ENCODE assay signal across 8 cellular contexts in the genomic region with DNA sequence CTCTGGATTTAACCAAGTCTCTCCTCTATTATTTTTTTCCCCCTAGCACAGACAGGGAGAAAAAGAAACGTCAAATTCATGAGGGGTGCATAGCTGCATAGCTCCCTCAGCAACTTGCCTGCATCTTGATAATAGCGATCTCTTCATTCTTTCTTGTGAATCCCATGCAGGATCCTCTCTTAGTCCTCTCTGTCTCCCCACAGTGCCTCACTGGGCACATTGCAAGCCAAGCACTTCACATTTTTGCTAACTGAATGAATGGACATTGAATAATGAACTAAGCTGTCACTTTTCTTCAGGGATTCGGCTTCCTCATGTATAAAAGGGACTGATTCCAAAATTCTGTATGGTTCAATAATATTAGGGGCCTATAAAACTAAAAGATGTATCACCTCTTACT. TPM values are rescaled to one million over a fixed set of nuclear protein-coding genes. Genes with fewer than 3 reads are reported as not detected.
A peak's percentile ranks its signal among the peaks of the same experiment; 100 is the strongest.
DNase-seq lines count a peak whose midpoint lies in the region; ATAC-seq, FAIRE-seq and TF ChIP-seq lines count a peak whose summit lies in the region.

No MANE protein-coding gene starts in this region.

- no peak for ATAC-seq in activated CD8-positive, alpha-beta T cell treated with anti-CD3 and anti-CD28 coated beads for 36 hours
- no peak for ATAC-seq in GM18867 (IDR thresholded peaks at IDR 0.05; ENCODE audit: unreplicated experiment)
- no peak for ATAC-seq in stimulated activated naive CD8-positive, alpha-beta T cell treated with anti-CD3 and anti-CD28 coated beads, Interleukin-15, amount 100 ng/mL, for 72 hours
- no peak for ATAC-seq in natural killer cell treated with Interleukin-12 subunit alpha and Interleukin-12 subunit beta and Interleukin-15 and Interleukin-18, amount 100 ng/mL, for 72 hours

- intact Hi-C loops in endothelial cell of umbilical vein (cut with micrococcal nuclease): loop anchor here (1.0 to 10.0 kb wide), 4 partner anchors 27 to 472 kb away; no protein-coding TSS in a partner anchor
- intact Hi-C loops in activated CD8-positive, alpha-beta T cell treated with anti-CD3 and anti-CD28 coated beads for 36 hours (cut with micrococcal nuclease): no loop called here

- CTCF ChIA-PET in endothelial cell of umbilical vein (lab: Charles Lee): interaction anchor here (0.7 to 3.9 kb wide), 58 partner anchors 9 to 474 kb away, joined by 3 to 177 read pairs (median 6); a partner anchor contains a TSS
- CTCF ChIA-PET in activated CD8-positive, alpha-beta T cell treated with anti-CD3 and anti-CD28 coated beads for 36 hours (lab: Charles Lee): interaction anchor here (0.6 kb wide), 1 partner anchor 11 kb away, joined by 3 read pairs; no protein-coding TSS in a partner anchor

- no peaks in the 10 kb centered on the region for H3K36me3 Mint-ChIP-seq in activated CD8-positive, alpha-beta T cell treated with anti-CD3 and anti-CD28 coated beads for 36 hours (ENCODE audit: low read depth)
- no peaks in the 10 kb centered on the region for H3K36me3 Mint-ChIP-seq in natural killer cell treated with Interleukin-12 subunit alpha and Interleukin-12 subunit beta and Interleukin-15 and Interleukin-18, amount 100 ng/mL, for 72 hours

- H3K27ac Mint-ChIP-seq in activated CD8-positive, alpha-beta T cell treated with anti-CD3 and anti-CD28 coated beads for 36 hours: no peak overlapping the region
- H3K27ac Mint-ChIP-seq in stimulated activated naive CD8-positive, alpha-beta T cell treated with anti-CD3 and anti-CD28 coated beads, Interleukin-15, amount 100 ng/mL, for 72 hours: no peak overlapping the region
- no peak overlapping the region for H3K27ac Mint-ChIP-seq in natural killer cell treated with Interleukin-12 subunit alpha and Interleukin-12 subunit beta and Interleukin-15 and Interleukin-18, amount 100 ng/mL, for 72 hours

- no peaks in the 10 kb centered on the region for H3K9me3 ChIP-seq in endothelial cell of umbilical vein (replicated peaks; ENCODE audit: control insufficient read depth, insufficient read depth, low read length)
- H3K9me3 ChIP-seq in neural cell (ENCODE audit: low read length): no peaks in the 10 kb centered on the region

- H3K9me2 ChIP-seq in neural cell (ENCODE audit: insufficient read depth, low read length): no peaks in the 10 kb centered on the region

- TF ChIP-seq EP300 in neural cell (conservative IDR thresholded peaks at IDR 0.05; ENCODE audit: poor library complexity, severe bottlenecking): no peak

- H3K9me3 Mint-ChIP-seq in activated CD8-positive, alpha-beta T cell treated with anti-CD3 and anti-CD28 coated beads for 36 hours: no peaks in the 10 kb centered on the region
- H3K9me3 Mint-ChIP-seq in stimulated activated naive CD8-positive, alpha-beta T cell treated with anti-CD3 and anti-CD28 coated beads, Interleukin-15, amount 100 ng/mL, for 72 hours: no peaks in the 10 kb centered on the region
- H3K9me3 Mint-ChIP-seq in natural killer cell treated with Interleukin-12 subunit alpha and Interleukin-12 subunit beta and Interleukin-15 and Interleukin-18, amount 100 ng/mL, for 72 hours: no peaks in the 10 kb centered on the region

- H3K36me3 ChIP-seq in endothelial cell of umbilical vein (ENCODE audit: control insufficient read depth in 2 of 2, extremely low read depth in 1 of 2, insufficient read depth in 2 of 2, low read length in 2 of 2) (no peaks in the 10 kb centered on the region), neural cell (ENCODE audit: insufficient read depth, low read length) (no peaks in the 10 kb centered on the region)

- H3K27me3 Mint-ChIP-seq in activated CD8-positive, alpha-beta T cell treated with anti-CD3 and anti-CD28 coated beads for 36 hours: peaks cover 32% of the 10 kb centered on the region
- peaks cover 52% of the 10 kb centered on the region for H3K27me3 Mint-ChIP-seq in stimulated activated naive CD8-positive, alpha-beta T cell treated with anti-CD3 and anti-CD28 coated beads, Interleukin-15, amount 100 ng/mL, for 72 hours
- H3K27me3 Mint-ChIP-seq in natural killer cell treated with Interleukin-12 subunit alpha and Interleukin-12 subunit beta and Interleukin-15 and Interleukin-18, amount 100 ng/mL, for 72 hours: peaks cover 12 to 28% of the 10 kb centered on the region in 2 donors

- peak; percentile 26 for DNase-seq in GM10266 (ENCODE audit: extremely low spot score)
- DNase-seq in NCI-H510A treated with DMSO at 0.1 percent for 48 hours (lab: John Stamatoyannopoulos, UW): peak; percentile 40
- peak; percentile 76 for DNase-seq in endothelial cell of umbilical vein (ENCODE audit: low read depth, low spot score)
- DNase-seq in activated CD8-positive, alpha-beta T cell treated with anti-CD3 and anti-CD28 coated beads for 36 hours: no peak
- DNase-seq in stimulated activated naive CD8-positive, alpha-beta T cell treated with anti-CD3 and anti-CD28 coated beads, Interleukin-15, amount 100 ng/mL, for 72 hours: no peak
- DNase-seq in natural killer cell treated with Interleukin-12 subunit alpha and Interleukin-12 subunit beta and Interleukin-15 and Interleukin-18, amount 100 ng/mL, for 72 hours (ENCODE audit: low spot score): no peak

- no peak overlapping the region for H3K4me3 ChIP-seq in endothelial cell of umbilical vein (replicated peaks in 1 of 3; ENCODE audit: insufficient read depth in 1 of 3, low read depth in 1 of 3, low read length in 3 of 3)
- H3K4me3 ChIP-seq in neural cell (ENCODE audit: low read length): no peak overlapping the region

- no peak overlapping the region for H2AFZ ChIP-seq in endothelial cell of umbilical vein (ENCODE audit: low read depth, low read length)
- H2AFZ ChIP-seq in neural cell (ENCODE audit: low read depth, low read length): no peak overlapping the region

- H3K79me2 ChIP-seq in endothelial cell of umbilical vein (ENCODE audit: control insufficient read depth, insufficient read depth, low read length): peaks cover 23% of the 10 kb centered on the region
- no peaks in the 10 kb centered on the region for H3K79me2 ChIP-seq in neural cell (replicated peaks; ENCODE audit: insufficient read depth, low read length)

- peak; percentile 80 for TF ChIP-seq RAD21 in neural cell (conservative IDR thresholded peaks at IDR 0.05)

- FAIRE-seq in endothelial cell of umbilical vein (lab: Jason Lieb, UNC): peak; percentile 44

- H3K4me2 ChIP-seq in endothelial cell of umbilical vein (ENCODE audit: insufficient read depth, low read length) (no peak overlapping the region), neural cell (ENCODE audit: low read length) (no peak overlapping the region)

- no peaks in the 10 kb centered on the region for H3K4me1 Mint-ChIP-seq in activated CD8-positive, alpha-beta T cell treated with anti-CD3 and anti-CD28 coated beads for 36 hours (ENCODE audit: low read depth)
- H3K4me1 Mint-ChIP-seq in stimulated activated naive CD8-positive, alpha-beta T cell treated with anti-CD3 and anti-CD28 coated beads, Interleukin-15, amount 100 ng/mL, for 72 hours: no peaks in the 10 kb centered on the region
- H3K4me1 Mint-ChIP-seq in natural killer cell treated with Interleukin-12 subunit alpha and Interleukin-12 subunit beta and Interleukin-15 and Interleukin-18, amount 100 ng/mL, for 72 hours (ENCODE audit: low read depth in 2 of 2): no peaks in the 10 kb centered on the region

- POLR2A ChIA-PET in endothelial cell of umbilical vein (lab: Charles Lee): no interaction called here
- POLR2A ChIA-PET in activated CD8-positive, alpha-beta T cell treated with anti-CD3 and anti-CD28 coated beads for 36 hours (lab: Charles Lee): no interaction called here

- H3K9me1 ChIP-seq in endothelial cell of umbilical vein (replicated peaks; ENCODE audit: control insufficient read depth, extremely low read depth, insufficient read depth, low read length): no peaks in the 10 kb centered on the region

- TF ChIP-seq POLR2A in endothelial cell of umbilical vein (IDR thresholded peaks at IDR 0.05; ENCODE audit: low read depth, low read length): no peak

- H3K9ac ChIP-seq in endothelial cell of umbilical vein (replicated peaks; ENCODE audit: extremely low read depth, insufficient read depth, low read length): no peak overlapping the region
- H3K9ac ChIP-seq in neural cell (ENCODE audit: low read length): no peak overlapping the region

- no peak for TF ChIP-seq CTCF in GM10266 (IDR thresholded peaks at IDR 0.05; ENCODE audit: control insufficient read depth, insufficient read depth, low read depth, missing control alignments)
- TF ChIP-seq CTCF in endothelial cell of umbilical vein (IDR thresholded peaks at IDR 0.05; ENCODE audit: extremely low read depth in 1 of 2, insufficient read depth in 1 of 2, low read depth in 1 of 2, low read length in 2 of 2): peak; percentile 59 to 68
- peak; percentile 81 for TF ChIP-seq CTCF in neural cell (IDR thresholded peaks at IDR 0.05; ENCODE audit: poor library complexity, severe bottlenecking)
- TF ChIP-seq CTCF in activated CD8-positive, alpha-beta T cell treated with anti-CD3 and anti-CD28 coated beads for 36 hours (IDR thresholded peaks at IDR 0.05): no peak

- no TSS peak for BruUV-seq in endothelial cell of umbilical vein (replicated peaks; lab: Mats Ljungman, UMichigan)

- dilution Hi-C loops in endothelial cell of umbilical vein (cut with MboI; ENCODE audit: extremely low pct_ligation_motif_present, low sequenced_read_pairs): no loop called here

- H3K4me3 Mint-ChIP-seq in activated CD8-positive, alpha-beta T cell treated with anti-CD3 and anti-CD28 coated beads for 36 hours: no peak overlapping the region
- H3K4me3 Mint-ChIP-seq in stimulated activated naive CD8-positive, alpha-beta T cell treated with anti-CD3 and anti-CD28 coated beads, Interleukin-15, amount 100 ng/mL, for 72 hours: no peak overlapping the region
- no peak overlapping the region for H3K4me3 Mint-ChIP-seq in natural killer cell treated with Interleukin-12 subunit alpha and Interleukin-12 subunit beta and Interleukin-15 and Interleukin-18, amount 100 ng/mL, for 72 hours

- H4K20me1 ChIP-seq in endothelial cell of umbilical vein (replicated peaks; ENCODE audit: control insufficient read depth, extremely low read depth, insufficient read depth, low read length): peaks cover 2% of the 10 kb centered on the region
- no peaks in the 10 kb centered on the region for H4K20me1 ChIP-seq in neural cell (ENCODE audit: insufficient read depth)

- peaks cover 16% of the 10 kb centered on the region for H3K4me1 ChIP-seq in endothelial cell of umbilical vein (ENCODE audit: control insufficient read depth, extremely low read depth, insufficient read depth, low read length)

- no peaks in the 10 kb centered on the region for H3F3A ChIP-seq in neural cell (ENCODE audit: insufficient read depth, low read length, poor library complexity, severe bottlenecking)

- no peaks in the 10 kb centered on the region for H3K27me3 ChIP-seq in endothelial cell of umbilical vein (ENCODE audit: control insufficient read depth in 2 of 2, insufficient read depth in 2 of 2, low read length in 2 of 2)
- H3K27me3 ChIP-seq in neural cell (ENCODE audit: insufficient read depth, low read depth, low read length): peaks cover 26% of the 10 kb centered on the region

- H3K27ac ChIP-seq in endothelial cell of umbilical vein (ENCODE audit: insufficient read depth, low read depth, low read length) (no peak overlapping the region), neural cell (ENCODE audit: low read length) (no peak overlapping the region)

RNA-seq across cellular contexts. Expression of a gene that starts 2.9 kb away (rescaled TPM):
- total RNA-seq in endothelial cell of umbilical vein: 114 and 154 TPM in 2 replicates
- polyA plus RNA-seq in endothelial cell of umbilical vein: 29.5 and 38.9 TPM in 2 replicates
- 54.0 and 54.4 TPM in 2 replicates for polyA plus RNA-seq in endothelial cell of umbilical vein (2011; cell fraction: cytosol; rRNA removed)
- polyA plus RNA-seq in endothelial cell of umbilical vein (2011; cell fraction: nucleus; rRNA removed): 97.6 and 143 TPM in 2 replicates
- polyA plus RNA-seq in endothelial cell of umbilical vein (2012): 131 and 136 TPM in 2 replicates
- 98.9 and 114 TPM in 2 replicates for polyA minus RNA-seq in endothelial cell of umbilical vein
- polyA minus RNA-seq in endothelial cell of umbilical vein (2011; cell fraction: cytosol; rRNA and poly(A)+ RNA removed): not detected
- 141 and 155 TPM in 2 replicates for polyA minus RNA-seq in endothelial cell of umbilical vein (2011; cell fraction: nucleus; rRNA and poly(A)+ RNA removed)
- 19.0 and 19.6 TPM in 2 replicates for polyA plus RNA-seq in neural cell
- polyA minus RNA-seq in neural cell: 28.0 and 31.0 TPM in 2 replicates
- under 1 TPM in 1 of 2 experiments, not detected in 1; 0.31 TPM for total RNA-seq in activated CD8-positive, alpha-beta T cell treated with anti-CD3 and anti-CD28 coated beads for 36 hours
- under 1 TPM in 1 of 2 donors, not detected in 1; 0.57 TPM for total RNA-seq in natural killer cell treated with Interleukin-12 subunit alpha and Interleukin-12 subunit beta and Interleukin-15 and Interleukin-18, amount 100 ng/mL, for 72 hours

Comparison
In these comparisons a context has a peak if more than half of its experiments do, and no peak if none do; other contexts are left out.
1. DNase-seq: peak in GM10266 (single experiment), NCI-H510A treated with DMSO at 0.1 percent for 48 hours (single experiment) and endothelial cell of umbilical vein (single experiment); none in activated CD8-positive, alpha-beta T cell treated with anti-CD3 and anti-CD28 coated beads for 36 hours (single experiment), stimulated activated naive CD8-positive, alpha-beta T cell treated with anti-CD3 and anti-CD28 coated beads, Interleukin-15, amount 100 ng/mL, for 72 hours (0 of 2) and natural killer cell treated with Interleukin-12 subunit alpha and Interleukin-12 subunit beta and Interleukin-15 and Interleukin-18, amount 100 ng/mL, for 72 hours (single experiment).
2. CTCF ChIP-seq: peak in endothelial cell of umbilical vein (2 of 2) and neural cell (single experiment); none in GM10266 (single experiment) and activated CD8-positive, alpha-beta T cell treated with anti-CD3 and anti-CD28 coated beads for 36 hours (single experiment).
3. RNA of a gene that starts 2.9 kb away (total RNA-seq): 114 to 154 TPM in endothelial cell of umbilical vein; 0.57 TPM in natural killer cell treated with Interleukin-12 subunit alpha and Interleukin-12 subunit beta and Interleukin-15 and Interleukin-18, amount 100 ng/mL, for 72 hours and 0.31 TPM in activated CD8-positive, alpha-beta T cell treated with anti-CD3 and anti-CD28 coated beads for 36 hours; every median in the first group is over 10 times any median in the second.